8 cellular contexts compared by ENCODE assay signal in genomic region chr11:65615950-65616574, GRCh38. TPM values are rescaled to one million over a fixed set of nuclear protein-coding genes. Genes with fewer than 3 reads are reported as not detected.
A peak's percentile ranks its signal among the peaks of the same experiment; 100 is the strongest.
DNase-seq lines count a peak whose midpoint lies in the region; ATAC-seq, FAIRE-seq and TF ChIP-seq lines count a peak whose summit lies in the region.

No MANE protein-coding gene starts in this region.

- no peak for FAIRE-seq in pancreas (lab: Jason Lieb, UNC)

- H3K4me1 ChIP-seq in A673 (ENCODE audit: insufficient read depth, low read length, poor library complexity, severe bottlenecking) (peaks cover 21% of the 10 kb centered on the region), pancreas (peaks cover 13 to 25% (median 24%) of the 10 kb centered on the region in 3 donors)

- H3K27me3 ChIP-seq in A673 (replicated peaks; ENCODE audit: insufficient read depth, low read depth, low read length, poor library complexity) (no peaks in the 10 kb centered on the region), pancreas (no peaks in the 10 kb centered on the region)

- H3K27ac ChIP-seq in A673 (ENCODE audit: low read depth, low read length, poor library complexity, severe bottlenecking) (peak overlapping the region; percentile 90), pancreas (peak overlapping the region; percentile 59 to 88 (median 70))

- peak overlapping the region; percentile 96 for H3K4me3 Mint-ChIP-seq in activated CD4-positive, alpha-beta memory T cell treated with anti-CD3 and anti-CD28 coated beads for 36 hours

- no peak for TF ChIP-seq CTCF in A673 (conservative IDR thresholded peaks at IDR 0.05; ENCODE audit: low read depth, low read length)
- no peak for TF ChIP-seq CTCF in GM13976 (IDR thresholded peaks at IDR 0.05; ENCODE audit: borderline replicate concordance, control extremely low read depth, extremely low read depth, insufficient read depth, missing control alignments)
- no peak for TF ChIP-seq CTCF in fibroblast of villous mesenchyme (IDR thresholded peaks at IDR 0.05; ENCODE audit: insufficient read depth, low read depth, low read length)
- no peak for TF ChIP-seq CTCF in pancreas (IDR thresholded peaks at IDR 0.05)

- peaks cover 34% of the 10 kb centered on the region for H3K36me3 ChIP-seq in A673 (ENCODE audit: insufficient read depth, low read length, poor library complexity, severe bottlenecking)
- H3K36me3 ChIP-seq in pancreas, result peaks cover 6 to 22% (median 18%) of the 10 kb centered on the region in 3 donors

- in situ Hi-C loops in GM13976 (cut with MboI; ENCODE audit: low sequenced_read_pairs, unreplicated experiment), result no loop called here

- DNase-seq in A673 (ENCODE audit: low spot score), result peak; percentile 58
- DNase-seq in GM13976 (ENCODE audit: low spot score), result peak; percentile 80
- DNase-seq in activated CD4-positive, alpha-beta memory T cell treated with anti-CD3 and anti-CD28 coated beads for 36 hours, result peak; percentile 61
- DNase-seq in fibroblast of villous mesenchyme (ENCODE audit: low read depth), result peak; percentile 35
- no peak for DNase-seq in pancreas
- no peak for DNase-seq in T-helper 9 cell
- no peak for DNase-seq in NCI-H2081 (lab: John Stamatoyannopoulos, UW)

- CTCF ChIA-PET in A673 (lab: Charles Lee), result interaction anchor here (0.9 to 1.3 kb wide), 2 partner anchors 9 to 244 kb away, joined by 3 to 4 read pairs; partner anchors contain the start of gene MUS81
- CTCF ChIA-PET in activated CD4-positive, alpha-beta memory T cell treated with anti-CD3 and anti-CD28 coated beads for 36 hours (lab: Charles Lee), result interaction anchor here (0.6 to 5.7 kb wide), 8 partner anchors 10 to 95 kb away, joined by 3 to 39 read pairs (median 8); partner anchors contain the start of genes FAM89B, SIPA1 and ZNRD2

- ATAC-seq in HG03280 (IDR thresholded peaks at IDR 0.05; ENCODE audit: unreplicated experiment) (peak; percentile 7), pancreas (no peak)

- no TSS peak for BruUV-seq in A673 (replicated peaks; lab: Mats Ljungman, UMichigan)

- peaks cover 3% of the 10 kb centered on the region for H3K27me3 Mint-ChIP-seq in activated CD4-positive, alpha-beta memory T cell treated with anti-CD3 and anti-CD28 coated beads for 36 hours

- H3K9me3 ChIP-seq in A673 (ENCODE audit: low read depth, low read length, poor library complexity, severe bottlenecking) (no peaks in the 10 kb centered on the region), pancreas (no peaks in the 10 kb centered on the region)

- peak overlapping the region; percentile 98 for H3K27ac Mint-ChIP-seq in activated CD4-positive, alpha-beta memory T cell treated with anti-CD3 and anti-CD28 coated beads for 36 hours

- POLR2A ChIA-PET in A673 (lab: Charles Lee; ENCODE audit: low non-redundant PET), result no interaction called here
- POLR2A ChIA-PET in activated CD4-positive, alpha-beta memory T cell treated with anti-CD3 and anti-CD28 coated beads for 36 hours (lab: Charles Lee), result interaction anchor here (0.5 to 3.9 kb wide), 12 partner anchors 10 to 499 kb away, joined by 3 to 21 read pairs (median 6); partner anchors contain the start of genes FAM89B, NEAT1 and ZNRD2

- no peaks in the 10 kb centered on the region for H3K9me3 Mint-ChIP-seq in activated CD4-positive, alpha-beta memory T cell treated with anti-CD3 and anti-CD28 coated beads for 36 hours

- 1 to 2% methylated on average over 39 to 50 of the region's 50 CpGs for WGBS in pancreas, 2 donors

- H3K4me3 ChIP-seq in A673 (ENCODE audit: low read depth, low read length, poor library complexity, severe bottlenecking), result peak overlapping the region; percentile 92
- H3K4me3 ChIP-seq in fibroblast of villous mesenchyme (ENCODE audit: low read depth, low read length), result peak overlapping the region; percentile 92
- H3K4me3 ChIP-seq in pancreas, result peak overlapping the region; percentile 88 to 96 (median 92)

- H3K36me3 Mint-ChIP-seq in activated CD4-positive, alpha-beta memory T cell treated with anti-CD3 and anti-CD28 coated beads for 36 hours, result peaks cover 33% of the 10 kb centered on the region

- intact Hi-C loops in A673 (cut with micrococcal nuclease; ENCODE audit: unreplicated experiment), result no loop called here
- intact Hi-C loops in activated CD4-positive, alpha-beta memory T cell treated with anti-CD3 and anti-CD28 coated beads for 36 hours (cut with micrococcal nuclease), result loop anchor here (1.0 to 2.0 kb wide), 9 partner anchors 22 to 436 kb away; partner anchors contain the start of genes CFL1, KAT5, SF3B2 and SIPA1
- intact Hi-C loops in pancreas (cut with DNase I), result no loop called here

- H3K4me1 Mint-ChIP-seq in activated CD4-positive, alpha-beta memory T cell treated with anti-CD3 and anti-CD28 coated beads for 36 hours (ENCODE audit: low read depth), result peaks cover 36% of the 10 kb centered on the region

RNA-seq across cellular contexts. Expression of gene PCNX3, which starts 0.5 kb away (rescaled TPM):
- 63.4 and 68.0 TPM in 2 replicates for total RNA-seq in A673 (2021)
- total RNA-seq in activated CD4-positive, alpha-beta memory T cell treated with anti-CD3 and anti-CD28 coated beads for 36 hours, result 10 to 100 TPM; 29.8 to 32.1 TPM
- 32.4 and 33.5 TPM in 2 replicates for total RNA-seq in fibroblast of villous mesenchyme
- total RNA-seq in pancreas, result 10 to 100 TPM; 13.5 to 21.5 (median 17.3) TPM
- polyA plus RNA-seq in pancreas, result 10 to 100 TPM; 21.7 to 26.3 TPM

RNA-seq across cellular contexts. Expression of gene MAP3K11, which starts 2.0 kb away (rescaled TPM):
- total RNA-seq in A673 (2021) (92.8 and 94.2 TPM in 2 replicates), fibroblast of villous mesenchyme (28.9 and 29.3 TPM in 2 replicates), pancreas (10 to 100 TPM; 23.2 to 40.6 (median 26.7) TPM)
- 10 to 100 TPM; 56.7 to 62.6 TPM for total RNA-seq in activated CD4-positive, alpha-beta memory T cell treated with anti-CD3 and anti-CD28 coated beads for 36 hours
- polyA plus RNA-seq in pancreas, result 10 to 100 TPM; 75.5 to 84.7 TPM

RNA-seq across cellular contexts. Expression of gene KCNK7, which starts 20.5 kb away (rescaled TPM):
- total RNA-seq in A673 (2021) (1.7 and 2.3 TPM in 2 replicates), fibroblast of villous mesenchyme (under 0.01 TPM in 1 of 2 replicates, not detected in the other), pancreas (under 1 TPM in 3 of 6 donors, not detected in 3; 0.19 to 0.84 (median 0.28) TPM)
- total RNA-seq in activated CD4-positive, alpha-beta memory T cell treated with anti-CD3 and anti-CD28 coated beads for 36 hours, result under 1 TPM; 0.29 to 0.31 TPM
- 1 to 10 TPM in 1 of 2 donors, under 1 TPM in 1; 0.91 to 1.6 TPM for polyA plus RNA-seq in pancreas

RNA-seq across cellular contexts. Expression of gene SIPA1, which starts 21.8 kb away (rescaled TPM):
- 30.0 and 43.2 TPM in 2 replicates for total RNA-seq in A673 (2021)
- 100 to 1,000 TPM; 163 to 167 TPM for total RNA-seq in activated CD4-positive, alpha-beta memory T cell treated with anti-CD3 and anti-CD28 coated beads for 36 hours
- 34.5 and 34.8 TPM in 2 replicates for total RNA-seq in fibroblast of villous mesenchyme
- total RNA-seq in pancreas, result 10 to 100 TPM; 11.2 to 38.2 (median 21.2) TPM
- polyA plus RNA-seq in pancreas, result 10 to 100 TPM; 42.3 to 52.2 TPM

RNA-seq across cellular contexts. Expression of gene EHBP1L1, which starts 40.2 kb away (rescaled TPM):
- 29.5 and 40.9 TPM in 2 replicates for total RNA-seq in A673 (2021)
- total RNA-seq in activated CD4-positive, alpha-beta memory T cell treated with anti-CD3 and anti-CD28 coated beads for 36 hours, result 100 to 1,000 TPM; 137 to 141 TPM
- total RNA-seq in fibroblast of villous mesenchyme, result 33.7 and 47.7 TPM in 2 replicates
- 10 to 100 TPM in 4 of 6 donors, 1 to 10 TPM in 2; 6.5 to 26.2 (median 11.2) TPM for total RNA-seq in pancreas
- polyA plus RNA-seq in pancreas, result 10 to 100 TPM; 25.0 to 34.2 TPM

Comparison
In these comparisons a context has a peak if more than half of its experiments do, and no peak if none do; other contexts are left out.
1. DNase-seq: peak in A673 (single experiment), GM13976 (single experiment), activated CD4-positive, alpha-beta memory T cell treated with anti-CD3 and anti-CD28 coated beads for 36 hours (single experiment) and fibroblast of villous mesenchyme (single experiment); none in pancreas (0 of 6), T-helper 9 cell (single experiment) and NCI-H2081 (0 of 2).
2. Peak in every context shown above with its lines, with median percentiles within 50 percentile points of each other: H3K4me3 ChIP-seq.